ENCODE assay signal across 8 cellular contexts in genomic region chr1:161192476-161193465, GRCh38. TPM values are rescaled to one million over a fixed set of nuclear protein-coding genes. Genes with fewer than 3 reads are reported as not detected.
DNase-seq lines count a peak whose midpoint lies in the region; ATAC-seq and TF ChIP-seq lines count a peak whose summit lies in the region.

No MANE protein-coding gene starts in this region.

- no peaks in the 10 kb centered on the region for H3K27me3 Mint-ChIP-seq in memory B cell

- peak overlapping the region; percentile 21 for H3K27ac Mint-ChIP-seq in memory B cell
- peak overlapping the region; percentile 89 for H3K27ac Mint-ChIP-seq in stimulated activated effector memory CD8-positive, alpha-beta T cell treated with anti-CD3 and anti-CD28 coated beads, Interleukin-12 subunit alpha, Interleukin-12 subunit beta, amount 100 ng/mL, for 72 hours

- H3K4me3 Mint-ChIP-seq in memory B cell: no peak overlapping the region
- H3K4me3 Mint-ChIP-seq in stimulated activated effector memory CD8-positive, alpha-beta T cell treated with anti-CD3 and anti-CD28 coated beads, Interleukin-12 subunit alpha, Interleukin-12 subunit beta, amount 100 ng/mL, for 72 hours: no peak overlapping the region

- ATAC-seq in HG03558 (IDR thresholded peaks at IDR 0.05; ENCODE audit: extremely low read depth, unreplicated experiment) (peak; percentile 44), memory B cell (ENCODE audit: low read depth) (peak; percentile 89)
- ATAC-seq in stimulated activated effector memory CD8-positive, alpha-beta T cell treated with anti-CD3 and anti-CD28 coated beads, Interleukin-12 subunit alpha, Interleukin-12 subunit beta, amount 100 ng/mL, for 72 hours: peak; percentile 88

- H3K27ac ChIP-seq in 22Rv1: no peak overlapping the region

- in situ Hi-C loops in GM13976 (cut with MboI; ENCODE audit: low sequenced_read_pairs, unreplicated experiment): no loop called here

- H3K9me3 Mint-ChIP-seq in memory B cell: no peaks in the 10 kb centered on the region
- no peaks in the 10 kb centered on the region for H3K9me3 Mint-ChIP-seq in stimulated activated effector memory CD8-positive, alpha-beta T cell treated with anti-CD3 and anti-CD28 coated beads, Interleukin-12 subunit alpha, Interleukin-12 subunit beta, amount 100 ng/mL, for 72 hours

- H3K36me3 Mint-ChIP-seq in memory B cell: no peaks in the 10 kb centered on the region
- H3K36me3 Mint-ChIP-seq in stimulated activated effector memory CD8-positive, alpha-beta T cell treated with anti-CD3 and anti-CD28 coated beads, Interleukin-12 subunit alpha, Interleukin-12 subunit beta, amount 100 ng/mL, for 72 hours: no peaks in the 10 kb centered on the region

- peaks cover 38% of the 10 kb centered on the region for H3K4me1 Mint-ChIP-seq in memory B cell
- peaks cover 44% of the 10 kb centered on the region for H3K4me1 Mint-ChIP-seq in stimulated activated effector memory CD8-positive, alpha-beta T cell treated with anti-CD3 and anti-CD28 coated beads, Interleukin-12 subunit alpha, Interleukin-12 subunit beta, amount 100 ng/mL, for 72 hours

- DNase-seq in GM13976 (ENCODE audit: low spot score) (peak; percentile 86), NCI-H748 (lab: John Stamatoyannopoulos, UW; ENCODE audit: unreplicated experiment) (peak; percentile 74), dermis blood vessel endothelial cell (peak; percentile 87), memory B cell (ENCODE audit: low spot score in 2 of 2) (peak; percentile 62 to 65)
- peak; percentile 53 to 58 for DNase-seq in activated CD4-positive, alpha-beta T cell treated with anti-CD3 and anti-CD28 coated beads, Interleukin-2, amount 50 U/mL, for 4 hours
- DNase-seq in stimulated activated effector memory CD8-positive, alpha-beta T cell treated with anti-CD3 and anti-CD28 coated beads, Interleukin-12 subunit alpha, Interleukin-12 subunit beta, amount 100 ng/mL, for 72 hours (ENCODE audit: low spot score in 2 of 2): peak; percentile 42 to 80

- TF ChIP-seq CTCF in 22Rv1 (IDR thresholded peaks at IDR 0.05): peak; percentile 99
- peak; percentile 90 for TF ChIP-seq CTCF in GM13976 (IDR thresholded peaks at IDR 0.05; ENCODE audit: borderline replicate concordance, control extremely low read depth, extremely low read depth, insufficient read depth, missing control alignments)

RNA-seq across cellular contexts. Expression of gene ADAMTS4, which starts 6.1 kb away (rescaled TPM):
- total RNA-seq in dermis blood vessel endothelial cell: 19.7 and 38.9 TPM in 2 replicates

RNA-seq across cellular contexts. Expression of gene NDUFS2, which starts 9.4 kb away (rescaled TPM):
- total RNA-seq in dermis blood vessel endothelial cell: 154 and 208 TPM in 2 replicates

RNA-seq across cellular contexts. Expression of gene B4GALT3, which starts 15.5 kb away (rescaled TPM):
- total RNA-seq in dermis blood vessel endothelial cell: 24.8 and 44.1 TPM in 2 replicates

RNA-seq across cellular contexts. Expression of gene FCER1G, which starts 22.3 kb away (rescaled TPM):
- 0.19 TPM in 1 of 2 replicates, not detected in the other for total RNA-seq in dermis blood vessel endothelial cell

RNA-seq across cellular contexts. Expression of gene PPOX, which starts 26.5 kb away (rescaled TPM):
- 14.9 and 18.0 TPM in 2 replicates for total RNA-seq in dermis blood vessel endothelial cell
